ENCODE assay signal across 8 cellular contexts in the genomic region with DNA sequence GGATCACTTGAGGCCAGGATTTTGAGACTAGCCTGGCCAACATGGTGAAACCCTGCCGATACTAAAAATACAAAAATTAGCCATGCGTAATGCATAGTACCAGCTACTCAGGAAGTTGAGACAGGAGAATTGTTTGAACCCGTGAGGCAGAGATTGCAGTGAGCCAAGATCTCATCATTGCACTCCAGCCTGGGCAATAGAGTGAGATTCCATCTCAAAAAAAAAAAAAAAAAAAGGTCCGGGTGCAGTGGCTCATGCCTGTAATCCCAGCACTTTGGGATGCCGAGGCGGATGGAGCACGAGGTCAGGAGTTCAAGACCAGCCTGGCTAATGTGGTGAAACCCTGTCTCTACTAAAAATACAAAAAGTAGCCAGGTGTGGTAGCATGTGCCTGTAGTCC. TPM values are rescaled to one million over a fixed set of nuclear protein-coding genes. Genes with fewer than 3 reads are reported as not detected.
DNase-seq lines count a peak whose midpoint lies in the region; ATAC-seq and TF ChIP-seq lines count a peak whose summit lies in the region.
"Not testable (repeated sequence)": the region's sequence is repeated elsewhere in the genome, so short reads cannot be mapped to it uniquely, and the experiment has no call there.

No MANE protein-coding gene starts in this region.

- not testable (repeated sequence) for DNase-seq in HEK293T (ENCODE audit: extremely low spot score); RWPE1 (ENCODE audit: low spot score); activated T-helper 1 cell treated with anti-CD3 and anti-CD28 coated beads, Interleukin-12 subunit alpha, Interleukin-12 subunit beta, Interleukin-2, Interleukin-4 antibody, amounts not matched to agents 30 ng/mL and 10 ng/mL and 1 ng/mL, durations not matched to agents 14 hours and 24 hours and 36 hours (ENCODE audit: low spot score); naive thymus-derived CD8-positive, alpha-beta T cell; stimulated activated naive B cell treated with anti-CD40 and anti-IgM and Interleukin-4, amounts not matched to agents 10 μg/mL and 1 μg/mL and 100 μg/mL, for 72 hours
- DNase-seq in cerebellar cortex (ENCODE audit: low spot score), result peak; percentile 15

- not testable (repeated sequence) for H3K9me3 ChIP-seq in BLaER1, gastroesophageal sphincter

- H3K9ac ChIP-seq in BLaER1, result peak overlapping the region; percentile 92

- CTCF ChIA-PET in HEK293T (lab: Yijun Ruan, JAX), result not testable (repeated sequence)
- CTCF ChIA-PET in RWPE1 (lab: Yijun Ruan, JAX), result interaction anchor here (0.7 kb wide), 1 partner anchor 57 kb away, joined by 3 read pairs; no protein-coding TSS in a partner anchor

- ATAC-seq in gastroesophageal sphincter; naive thymus-derived CD8-positive, alpha-beta T cell; stimulated activated naive B cell treated with anti-CD40 and anti-IgM and Interleukin-4, amounts not matched to agents 10 μg/mL and 1 μg/mL and 100 μg/mL, for 72 hours (replicated peaks): not testable (repeated sequence)

- H3K4me1 Mint-ChIP-seq in activated T-helper 1 cell treated with anti-CD3 and anti-CD28 coated beads, Interleukin-12 subunit alpha, Interleukin-12 subunit beta, Interleukin-2, Interleukin-4 antibody, amounts not matched to agents 30 ng/mL and 10 ng/mL and 1 ng/mL, durations not matched to agents 14 hours and 24 hours and 36 hours (ENCODE audit: low read depth), result peaks cover 45% of the 10 kb centered on the region
- H3K4me1 Mint-ChIP-seq in naive thymus-derived CD8-positive, alpha-beta T cell, result peaks cover 22 to 66% (median 56%) of the 10 kb centered on the region in 4 donors
- peaks cover 21 to 31% of the 10 kb centered on the region in 2 donors for H3K4me1 Mint-ChIP-seq in stimulated activated naive B cell treated with anti-CD40 and anti-IgM and Interleukin-4, amounts not matched to agents 10 μg/mL and 1 μg/mL and 100 μg/mL, for 72 hours

- WGBS in gastroesophageal sphincter (ENCODE audit: low coverage in 1 of 2), 2 donors, result 40 to 59% methylated on average over 1 to 5 of the region's 7 CpGs

- H3K9me3 Mint-ChIP-seq in activated T-helper 1 cell treated with anti-CD3 and anti-CD28 coated beads, Interleukin-12 subunit alpha, Interleukin-12 subunit beta, Interleukin-2, Interleukin-4 antibody, amounts not matched to agents 30 ng/mL and 10 ng/mL and 1 ng/mL, durations not matched to agents 14 hours and 24 hours and 36 hours; naive thymus-derived CD8-positive, alpha-beta T cell; stimulated activated naive B cell treated with anti-CD40 and anti-IgM and Interleukin-4, amounts not matched to agents 10 μg/mL and 1 μg/mL and 100 μg/mL, for 72 hours: not testable (repeated sequence)

- H4K20me1 ChIP-seq in BLaER1, result peaks cover 25% of the 10 kb centered on the region

- H3K36me3 ChIP-seq in BLaER1 (peaks cover 30% of the 10 kb centered on the region), gastroesophageal sphincter (peaks cover 0 to 15% of the 10 kb centered on the region in 2 donors)

- H3K4me1 ChIP-seq in BLaER1 (peaks cover 41% of the 10 kb centered on the region), gastroesophageal sphincter (peaks cover 0 to 59% (median 10%) of the 10 kb centered on the region in 3 donors)

- not testable (repeated sequence) for TF ChIP-seq CTCF in RWPE1 (conservative IDR thresholded peaks at IDR 0.05; ENCODE audit: low read depth); gastroesophageal sphincter (IDR thresholded peaks at IDR 0.05)

- not testable (repeated sequence) for H3K27me3 ChIP-seq in BLaER1, gastroesophageal sphincter

- H3K4me2 ChIP-seq in BLaER1, result peak overlapping the region; percentile 84

- peak overlapping the region; percentile 90 for H3K4me3 Mint-ChIP-seq in activated T-helper 1 cell treated with anti-CD3 and anti-CD28 coated beads, Interleukin-12 subunit alpha, Interleukin-12 subunit beta, Interleukin-2, Interleukin-4 antibody, amounts not matched to agents 30 ng/mL and 10 ng/mL and 1 ng/mL, durations not matched to agents 14 hours and 24 hours and 36 hours
- peak overlapping the region in 8 of 10 donors; percentile 4 to 99 (median 66) for H3K4me3 Mint-ChIP-seq in naive thymus-derived CD8-positive, alpha-beta T cell
- peak overlapping the region; percentile 91 to 100 for H3K4me3 Mint-ChIP-seq in stimulated activated naive B cell treated with anti-CD40 and anti-IgM and Interleukin-4, amounts not matched to agents 10 μg/mL and 1 μg/mL and 100 μg/mL, for 72 hours

- intact Hi-C loops in activated T-helper 1 cell treated with anti-CD3 and anti-CD28 coated beads, Interleukin-12 subunit alpha, Interleukin-12 subunit beta, Interleukin-2, Interleukin-4 antibody, amounts not matched to agents 30 ng/mL and 10 ng/mL and 1 ng/mL, durations not matched to agents 14 hours and 24 hours and 36 hours (cut with micrococcal nuclease), result loop anchor here (5.0 to 10.0 kb wide), 4 partner anchors 87 to 947 kb away; partner anchors contain the start of genes AP4B1, DCLRE1B, MAGI3 and PTPN22

- TF ChIP-seq EP300 in gastroesophageal sphincter (IDR thresholded peaks at IDR 0.05), result not testable (repeated sequence)

- H3K27me3 Mint-ChIP-seq in activated T-helper 1 cell treated with anti-CD3 and anti-CD28 coated beads, Interleukin-12 subunit alpha, Interleukin-12 subunit beta, Interleukin-2, Interleukin-4 antibody, amounts not matched to agents 30 ng/mL and 10 ng/mL and 1 ng/mL, durations not matched to agents 14 hours and 24 hours and 36 hours (ENCODE audit: insufficient read depth); naive thymus-derived CD8-positive, alpha-beta T cell; stimulated activated naive B cell treated with anti-CD40 and anti-IgM and Interleukin-4, amounts not matched to agents 10 μg/mL and 1 μg/mL and 100 μg/mL, for 72 hours: not testable (repeated sequence)

- H3K27ac Mint-ChIP-seq in activated T-helper 1 cell treated with anti-CD3 and anti-CD28 coated beads, Interleukin-12 subunit alpha, Interleukin-12 subunit beta, Interleukin-2, Interleukin-4 antibody, amounts not matched to agents 30 ng/mL and 10 ng/mL and 1 ng/mL, durations not matched to agents 14 hours and 24 hours and 36 hours; stimulated activated naive B cell treated with anti-CD40 and anti-IgM and Interleukin-4, amounts not matched to agents 10 μg/mL and 1 μg/mL and 100 μg/mL, for 72 hours: not testable (repeated sequence)
- H3K27ac Mint-ChIP-seq in naive thymus-derived CD8-positive, alpha-beta T cell, result peak overlapping the region in 5 of 10 donors; percentile 31 to 98 (median 57)

- H3K36me3 Mint-ChIP-seq in activated T-helper 1 cell treated with anti-CD3 and anti-CD28 coated beads, Interleukin-12 subunit alpha, Interleukin-12 subunit beta, Interleukin-2, Interleukin-4 antibody, amounts not matched to agents 30 ng/mL and 10 ng/mL and 1 ng/mL, durations not matched to agents 14 hours and 24 hours and 36 hours (ENCODE audit: low read depth), result peaks cover 34% of the 10 kb centered on the region
- peaks cover 0 to 23% (median 9%) of the 10 kb centered on the region in 3 donors for H3K36me3 Mint-ChIP-seq in naive thymus-derived CD8-positive, alpha-beta T cell
- H3K36me3 Mint-ChIP-seq in stimulated activated naive B cell treated with anti-CD40 and anti-IgM and Interleukin-4, amounts not matched to agents 10 μg/mL and 1 μg/mL and 100 μg/mL, for 72 hours, result peaks cover 33 to 47% of the 10 kb centered on the region in 2 donors

- POLR2A ChIA-PET in HEK293T (lab: Yijun Ruan, JAX), result interaction anchor here (0.8 to 1.4 kb wide), 4 partner anchors 8 to 20 kb away, joined by 3 read pairs; no protein-coding TSS in a partner anchor
- POLR2A ChIA-PET in RWPE1 (lab: Yijun Ruan, JAX; ENCODE audit: low non-redundant PET), result interaction anchor here (0.6 kb wide), 1 partner anchor 32 kb away, joined by 6 read pairs; no protein-coding TSS in a partner anchor
- POLR2A ChIA-PET in naive thymus-derived CD8-positive, alpha-beta T cell (lab: Charles Lee), result interaction anchor here (0.7 to 1.3 kb wide), 2 partner anchors 9 to 248 kb away, joined by 4 read pairs; no protein-coding TSS in a partner anchor

- peak overlapping the region; percentile 91 for H3K27ac ChIP-seq in BLaER1
- H3K27ac ChIP-seq in RWPE1, result peak overlapping the region; percentile 62
- peak overlapping the region; percentile 78 to 97 (median 93) for H3K27ac ChIP-seq in gastroesophageal sphincter

- TF ChIP-seq POLR2A in gastroesophageal sphincter (IDR thresholded peaks at IDR 0.05), result not testable (repeated sequence)

- H3K4me3 ChIP-seq in BLaER1, result peak overlapping the region; percentile 84
- H3K4me3 ChIP-seq in gastroesophageal sphincter, result peak overlapping the region in 1 of 2 donors; percentile 70

TF ChIP-seq in HEK293T, 16 proteins besides CTCF, POLR2A, EP300 and RAD21:
- peak; percentile 61 for TF ChIP-seq ZNF384 (IDR thresholded peaks at IDR 0.05)
TF ChIP-seq in HEK293T: peak in this region for 1; not testable (repeated sequence) for 15.

RNA-seq across cellular contexts. Expression of gene SLC16A1, which starts 2.2 kb away (rescaled TPM):
- 73.6 and 77.4 TPM in 2 replicates for total RNA-seq in activated T-helper 1 cell treated with anti-CD3 and anti-CD28 coated beads, Interleukin-12 subunit alpha, Interleukin-12 subunit beta, Interleukin-2, Interleukin-4 antibody, amounts not matched to agents 30 ng/mL and 10 ng/mL and 1 ng/mL, durations not matched to agents 14 hours and 24 hours and 36 hours
- 10 to 100 TPM; 27.9 to 46.5 (median 36.9) TPM for total RNA-seq in gastroesophageal sphincter
- 10 to 100 TPM; 11.8 to 12.5 TPM for total RNA-seq in naive thymus-derived CD8-positive, alpha-beta T cell
- polyA plus RNA-seq in naive thymus-derived CD8-positive, alpha-beta T cell, result 10 to 100 TPM in 2 of 3 donors, 1 to 10 TPM in 1; 8.2 to 16.0 (median 10.7) TPM
